ENCODE assay signal across 9 cellular contexts in genomic region chr1:51506537-51506936, GRCh38. TPM values are rescaled to one million over a fixed set of nuclear protein-coding genes. Genes with fewer than 3 reads are reported as not detected.
A peak's percentile ranks its signal among the peaks of the same experiment; 100 is the strongest.
DNase-seq lines count a peak whose midpoint lies in the region; ATAC-seq and TF ChIP-seq lines count a peak whose summit lies in the region.
"Had no signal": no experiment of that assay in that cellular context is flagged by ENCODE, and none has a peak within 500 bp of the region (broad histone marks: within the 10 kb centered on the region; RNA-seq: fewer than 3 reads in every experiment).

No MANE protein-coding gene starts in this region.

- no peak for TF ChIP-seq CTCF in brain (conservative IDR thresholded peaks at IDR 0.05)
- no peak for TF ChIP-seq CTCF in nephron (IDR thresholded peaks at IDR 0.05; ENCODE audit: unreplicated experiment in 3 of 3)

- ATAC-seq in HG02678 (IDR thresholded peaks at IDR 0.05; ENCODE audit: unreplicated experiment): peak; percentile 39
- ATAC-seq in left colon: no peak

- H3K4me1 Mint-ChIP-seq in brain (peaks cover 7% of the 10 kb centered on the region), nephron (peaks cover 6% of the 10 kb centered on the region)

- H3K27ac Mint-ChIP-seq in brain (peak overlapping the region in 4 of 5 experiments; percentile 6 to 44 (median 32)), nephron (peak overlapping the region; percentile 3 to 21 (median 19))

- H3K9me3 Mint-ChIP-seq in brain (peaks cover 0 to 12% (median 4%) of the 10 kb centered on the region in 5 experiments), nephron (no peaks in the 10 kb centered on the region)
- H3K9me3 Mint-ChIP-seq: activated T-cell treated with anti-CD3 and anti-CD28 coated beads, Interleukin-2, amount 50 U/mL, for 4 hours had no signal

- H3K27me3 Mint-ChIP-seq in brain: no peaks in the 10 kb centered on the region
- no peaks in the 10 kb centered on the region for H3K27me3 Mint-ChIP-seq in nephron (ENCODE audit: low read depth)

- H3K36me3 Mint-ChIP-seq in brain: peaks cover 30% of the 10 kb centered on the region
- H3K36me3 Mint-ChIP-seq in nephron (ENCODE audit: low read depth): peaks cover 18% of the 10 kb centered on the region

- H3K4me3 Mint-ChIP-seq in brain (peak overlapping the region; percentile 36 to 78 (median 66)), nephron (peak overlapping the region in 1 of 3 experiments; percentile 3)
- H3K4me3 Mint-ChIP-seq: activated T-cell treated with anti-CD3 and anti-CD28 coated beads, Interleukin-2, amount 50 U/mL, for 4 hours had no signal

- intact Hi-C loops in left colon (cut with DNase I, micrococcal nuclease): no loop called here

- DNase-seq in DMS 273 (lab: John Stamatoyannopoulos, UW; ENCODE audit: unreplicated experiment): peak; percentile 81
- no peak for DNase-seq in left colon
- no peak for DNase-seq in amniotic stem cell (lab: John Stamatoyannopoulos, UW)
- no peak for DNase-seq in activated naive CD4-positive, alpha-beta T cell (lab: John Stamatoyannopoulos, UW)
- no peak for DNase-seq in NK-92 (lab: John Stamatoyannopoulos, UW; ENCODE audit: unreplicated experiment)
- DNase-seq: activated T-cell treated with anti-CD3 and anti-CD28 coated beads, Interleukin-2, amount 50 U/mL, for 4 hours had no signal

RNA-seq across cellular contexts. Expression of gene EPS15, which starts 12.5 kb away (rescaled TPM):
- polyA plus RNA-seq in brain (ENCODE audit: insufficient read depth, low read depth, low replicate concordance): 18.2 TPM
- 10 to 100 TPM; 48.7 to 55.6 TPM for total RNA-seq in left colon
